In genomic region chr3:120568624-120569023, GRCh38 we compare ENCODE assay signal across 1 cellular context.
TF ChIP-seq lines count a peak whose summit lies in the region.

No MANE protein-coding gene starts in this region.

TF ChIP-seq in H1, 55 proteins besides CTCF, POLR2A, EP300 and RAD21:
- TF ChIP-seq USF2 (IDR thresholded peaks at IDR 0.05; ENCODE audit: low read length), result no peak
- TF ChIP-seq RNF2 (IDR thresholded peaks at IDR 0.05; ENCODE audit: borderline replicate concordance, low read depth, low read length, missing control alignments, poor library complexity, severe bottlenecking), result no peak
- TF ChIP-seq BCL11A (IDR thresholded peaks at IDR 0.05; ENCODE audit: low read depth in 2 of 2, low read length in 2 of 2), result no peak
- TF ChIP-seq, protein P1, sequence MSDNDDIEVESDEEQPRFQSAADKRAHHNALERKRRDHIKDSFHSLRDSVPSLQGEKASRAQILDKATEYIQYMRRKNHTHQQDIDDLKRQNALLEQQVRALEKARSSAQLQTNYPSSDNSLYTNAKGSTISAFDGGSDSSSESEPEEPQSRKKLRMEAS (IDR thresholded peaks at IDR 0.05), result no peak
- TF ChIP-seq CBX8 (IDR thresholded peaks at IDR 0.05; ENCODE audit: borderline replicate concordance, low read depth, low read length), result no peak
- TF ChIP-seq EZH2 (IDR thresholded peaks at IDR 0.05; ENCODE audit: low read depth, low read length, severe bottlenecking), result no peak
